ENCODE assay signal across 8 cellular contexts in genomic region chr5:133460172-133460758, GRCh38.
DNase-seq lines count a peak whose midpoint lies in the region; ATAC-seq lines count a peak whose summit lies in the region.

No MANE protein-coding gene starts in this region.

- no peaks in the 10 kb centered on the region for H3K9me3 ChIP-seq in naive thymus-derived CD4-positive, alpha-beta T cell (ENCODE audit: control insufficient read depth in 2 of 3, low read length in 3 of 3)

- CTCF ChIA-PET in naive thymus-derived CD4-positive, alpha-beta T cell (lab: Charles Lee) = no interaction called here

- ATAC-seq in naive thymus-derived CD4-positive, alpha-beta T cell = peak; percentile 34

- no peaks in the 10 kb centered on the region for H3K4me1 ChIP-seq in naive thymus-derived CD4-positive, alpha-beta T cell (ENCODE audit: control insufficient read depth in 2 of 2, insufficient read depth in 2 of 2, low read length in 2 of 2)

- H3K36me3 Mint-ChIP-seq in naive thymus-derived CD4-positive, alpha-beta T cell = no peaks in the 10 kb centered on the region

- POLR2A ChIA-PET in naive thymus-derived CD4-positive, alpha-beta T cell (lab: Charles Lee) = no interaction called here

- peaks cover 0 to 7% (median 4%) of the 10 kb centered on the region in 7 donors for H3K4me1 Mint-ChIP-seq in naive thymus-derived CD4-positive, alpha-beta T cell

- H3K27ac Mint-ChIP-seq in naive thymus-derived CD4-positive, alpha-beta T cell = no peak overlapping the region

- peak; percentile 5 for DNase-seq in NCI-H345 (lab: John Stamatoyannopoulos, UW)
- no peak for DNase-seq in NCI-H345 treated with DMSO at 0.1 percent for 48 hours (lab: John Stamatoyannopoulos, UW; ENCODE audit: unreplicated experiment)
- DNase-seq in M059J (ENCODE audit: low read depth) = peak; percentile 9
- DNase-seq in amniotic epithelial cell (ENCODE audit: low read depth) = peak; percentile 19
- peak in 3 of 9 donors; percentile 10 to 40 (median 20) for DNase-seq in naive thymus-derived CD4-positive, alpha-beta T cell
- no peak for DNase-seq in NCI-H187 (lab: John Stamatoyannopoulos, UW)
- DNase-seq in inferior parietal cortex (ENCODE audit: extremely low spot score) = no peak
- no peak for DNase-seq in NCI-H510A (lab: John Stamatoyannopoulos, UW)

- no peaks in the 10 kb centered on the region for H3K36me3 ChIP-seq in naive thymus-derived CD4-positive, alpha-beta T cell (ENCODE audit: control insufficient read depth in 2 of 3, insufficient read depth in 3 of 3, low read length in 3 of 3)

- no peak overlapping the region for H3K4me3 Mint-ChIP-seq in naive thymus-derived CD4-positive, alpha-beta T cell

- no peaks in the 10 kb centered on the region for H3K9me3 Mint-ChIP-seq in naive thymus-derived CD4-positive, alpha-beta T cell

- intact Hi-C loops in naive thymus-derived CD4-positive, alpha-beta T cell (cut with micrococcal nuclease) = no loop called here

- H3K4me3 ChIP-seq in naive thymus-derived CD4-positive, alpha-beta T cell (ENCODE audit: low read length) = no peak overlapping the region

- H3K27me3 ChIP-seq in naive thymus-derived CD4-positive, alpha-beta T cell (ENCODE audit: control insufficient read depth in 2 of 2, insufficient read depth in 2 of 2, low read length in 2 of 2) = peaks cover 0 to 3% of the 10 kb centered on the region in 2 donors

- H3K27me3 Mint-ChIP-seq in naive thymus-derived CD4-positive, alpha-beta T cell = no peaks in the 10 kb centered on the region

- no peak overlapping the region for H3K27ac ChIP-seq in naive thymus-derived CD4-positive, alpha-beta T cell (ENCODE audit: low read depth, low read length)

Comparison
In these comparisons a context has a peak if more than half of its experiments do, and no peak if none do; other contexts are left out.
1. DNase-seq: peak in NCI-H345 (single experiment), M059J (single experiment) and amniotic epithelial cell (single experiment); none in NCI-H345 treated with DMSO at 0.1 percent for 48 hours (single experiment), NCI-H187 (0 of 2), inferior parietal cortex (single experiment) and NCI-H510A (single experiment).